ENCODE assay signal across 18 cellular contexts in genomic region chr3:8802256-8802655, GRCh38. TPM values are rescaled to one million over a fixed set of nuclear protein-coding genes. Genes with fewer than 3 reads are reported as not detected.
DNase-seq lines count a peak whose midpoint lies in the region; FAIRE-seq and TF ChIP-seq lines count a peak whose summit lies in the region.
"Had no signal": no experiment of that assay in that cellular context is flagged by ENCODE, and none has a peak within 500 bp of the region (broad histone marks: within the 10 kb centered on the region; RNA-seq: fewer than 3 reads in every experiment).

No MANE protein-coding gene starts in this region.

- H3K79me2 ChIP-seq in PC-9 (ENCODE audit: low read depth) (no peaks in the 10 kb centered on the region), SK-N-SH (ENCODE audit: insufficient read depth) (no peaks in the 10 kb centered on the region)

- no peak overlapping the region for H3K4me2 ChIP-seq in PC-9
- H3K4me2 ChIP-seq in SK-N-SH: no peak overlapping the region

- intact Hi-C loops in PC-9 (cut with micrococcal nuclease; ENCODE audit: unreplicated experiment): no loop called here

- WGBS in SK-N-SH (ENCODE audit: low lambda C conversion rate): 66% methylated on average over 3 of the region's 3 CpGs

- H3K36me3 ChIP-seq in PC-9 (ENCODE audit: low read depth): no peaks in the 10 kb centered on the region
- H3K36me3 ChIP-seq in SK-N-SH (replicated peaks in 1 of 2; ENCODE audit: control insufficient read depth in 1 of 2, insufficient read depth in 2 of 2, low read length in 1 of 2): peaks cover 0 to 7% of the 10 kb centered on the region in 2 experiments

- CTCF ChIA-PET in PC-9 (lab: Charles Lee) (no interaction called here), SK-N-SH (lab: Yijun Ruan, JAX) (no interaction called here)

- DNase-seq in HTR-8/SVneo (ENCODE audit: insufficient read length, low spot score) (no peak), PC-9 (no peak), epithelial cell of esophagus (ENCODE audit: low read depth) (peak; percentile 50), globus pallidus (ENCODE audit: low spot score) (no peak), SK-N-SH (no peak)
- DNase-seq in stimulated activated naive CD4-positive, alpha-beta T cell treated with Interleukin-2 at 50 U/mL for 16 hours (lab: John Stamatoyannopoulos, UW): no peak
- DNase-seq: C1 segment of cervical spinal cord; Calu3; CD4-positive, alpha-beta memory T cell; COR-L47; DMS53; DMS79 treated with DMSO at 0.1 percent for 48 hours; GF-D8; GM23248; H7; HCEC 1CT had no signal

- peak; percentile 23 for FAIRE-seq in HTR-8/SVneo (lab: Jason Lieb, UNC)
- FAIRE-seq: GM12891, H1 had no signal

- no peak for TF ChIP-seq RAD21 in SK-N-SH (IDR thresholded peaks at IDR 0.05; ENCODE audit: low read length)

- H3K27ac ChIP-seq in PC-9: no peak overlapping the region
- no peak overlapping the region for H3K27ac ChIP-seq in SK-N-SH (ENCODE audit: low read depth in 2 of 2, low read length in 1 of 2)
- H3K27ac ChIP-seq: GM23248 had no signal

- TF ChIP-seq EP300 in SK-N-SH (IDR thresholded peaks at IDR 0.05; ENCODE audit: borderline replicate concordance in 1 of 2, low read depth in 1 of 2, low read length in 1 of 2): no peak

- H4K20me1 ChIP-seq in PC-9 (ENCODE audit: insufficient read depth) (no peaks in the 10 kb centered on the region), SK-N-SH (ENCODE audit: insufficient read depth) (no peaks in the 10 kb centered on the region)

- H2AFZ ChIP-seq in PC-9 (peak overlapping the region; percentile 18; the same call in 1 of the 2 replicates), SK-N-SH (ENCODE audit: low read depth) (no peak overlapping the region)
- H2AFZ ChIP-seq: GM23248 had no signal

- H3K9me2 ChIP-seq in PC-9 (ENCODE audit: insufficient read depth) (no peaks in the 10 kb centered on the region), SK-N-SH (no peaks in the 10 kb centered on the region)

- H3K4me1 ChIP-seq in PC-9 (replicated peaks; ENCODE audit: insufficient read depth): no peaks in the 10 kb centered on the region
- H3K4me1 ChIP-seq in SK-N-SH (ENCODE audit: control insufficient read depth in 1 of 2, insufficient read depth in 2 of 2, low read depth in 1 of 2, low read length in 1 of 2): no peaks in the 10 kb centered on the region

- no TSS peak for BruUV-seq in PC-9 (replicated peaks; lab: Mats Ljungman, UMichigan)

- no peaks in the 10 kb centered on the region for H3K9me3 ChIP-seq in PC-9 (ENCODE audit: insufficient read depth, low read depth)
- no peaks in the 10 kb centered on the region for H3K9me3 ChIP-seq in SK-N-SH

- H3K4me3 ChIP-seq in PC-9: no peak overlapping the region
- H3K4me3 ChIP-seq in epithelial cell of esophagus (ENCODE audit: low read length): no peak overlapping the region
- H3K4me3 ChIP-seq in SK-N-SH (ENCODE audit: low read depth in 2 of 2, low read length in 1 of 2): no peak overlapping the region
- H3K4me3 ChIP-seq: GM23248 had no signal

- POLR2A ChIA-PET in PC-9 (lab: Charles Lee; ENCODE audit: unreplicated experiment): no interaction called here
- POLR2A ChIA-PET in SK-N-SH (lab: Yijun Ruan, JAX): no interaction called here

- H3F3A ChIP-seq in PC-9 (ENCODE audit: insufficient read depth, low read depth) (no peaks in the 10 kb centered on the region), SK-N-SH (replicated peaks; ENCODE audit: insufficient read depth) (peaks cover 4% of the 10 kb centered on the region)

- no peak for TF ChIP-seq CTCF in PC-9 (conservative IDR thresholded peaks at IDR 0.05)
- no peak for TF ChIP-seq CTCF in epithelial cell of esophagus (IDR thresholded peaks at IDR 0.05; ENCODE audit: insufficient read depth, low read depth, low read length, missing control alignments)
- no peak for TF ChIP-seq CTCF in SK-N-SH (IDR thresholded peaks at IDR 0.05)

- H3K9ac ChIP-seq in SK-N-SH: no peak overlapping the region
- H3K9ac ChIP-seq: GM23248 had no signal

- H3K27me3 ChIP-seq in PC-9 (ENCODE audit: insufficient read depth, low read depth) (no peaks in the 10 kb centered on the region), SK-N-SH (ENCODE audit: insufficient read depth) (no peaks in the 10 kb centered on the region)

TF ChIP-seq in SK-N-SH, 30 proteins besides CTCF, POLR2A, EP300 and RAD21:
- no peak for TF ChIP-seq EZH2phosphoT487 (IDR thresholded peaks at IDR 0.05; ENCODE audit: borderline replicate concordance, low read depth)
- no peak for TF ChIP-seq USF2 (IDR thresholded peaks at IDR 0.05; ENCODE audit: borderline replicate concordance, low read depth, low read length)
- no peak for TF ChIP-seq NFIC (IDR thresholded peaks at IDR 0.05; ENCODE audit: borderline replicate concordance)
- TF ChIP-seq RFX5 (IDR thresholded peaks at IDR 0.05; ENCODE audit: low read length): no peak
- no peak for TF ChIP-seq PBX3 (IDR thresholded peaks at IDR 0.05)
- TF ChIP-seq MXI1 (IDR thresholded peaks at IDR 0.05; ENCODE audit: low read depth, low read length): no peak
- TF ChIP-seq SIN3A (IDR thresholded peaks at IDR 0.05; ENCODE audit: borderline replicate concordance, low read depth, low read length): no peak
- no peak for TF ChIP-seq TEAD4 (IDR thresholded peaks at IDR 0.05; ENCODE audit: borderline replicate concordance, insufficient read depth)
- TF ChIP-seq MAX (IDR thresholded peaks at IDR 0.05; ENCODE audit: low read depth): no peak
- TF ChIP-seq RXRA (IDR thresholded peaks at IDR 0.05; ENCODE audit: borderline replicate concordance, low read depth): no peak
- no peak for TF ChIP-seq FOXJ3 (CRISPR knock-in tag; IDR thresholded peaks at IDR 0.05)
- TF ChIP-seq ZBTB33 (IDR thresholded peaks at IDR 0.05; ENCODE audit: borderline replicate concordance, low read depth): no peak
- no peak for TF ChIP-seq NRF1 (IDR thresholded peaks at IDR 0.05; ENCODE audit: low read depth, low read length)

RNA-seq across cellular contexts. Expression of gene OXTR, which starts 32.8 kb away (rescaled TPM):
- 3.4 and 6.9 TPM in 2 replicates for total RNA-seq in PC-9 (2021)
- polyA plus RNA-seq in SK-N-SH (2012; rRNA removed): 1.8 and 2.5 TPM in 2 replicates
- 1.8 TPM in 2 replicates for polyA plus RNA-seq in SK-N-SH (2012; cell fraction: cytosol; rRNA removed)
- polyA plus RNA-seq in SK-N-SH (2012; cell fraction: nucleus; rRNA removed): 1.9 and 2.3 TPM in 2 replicates
